ENCODE assay signal across 1 cellular context in the genomic region with DNA sequence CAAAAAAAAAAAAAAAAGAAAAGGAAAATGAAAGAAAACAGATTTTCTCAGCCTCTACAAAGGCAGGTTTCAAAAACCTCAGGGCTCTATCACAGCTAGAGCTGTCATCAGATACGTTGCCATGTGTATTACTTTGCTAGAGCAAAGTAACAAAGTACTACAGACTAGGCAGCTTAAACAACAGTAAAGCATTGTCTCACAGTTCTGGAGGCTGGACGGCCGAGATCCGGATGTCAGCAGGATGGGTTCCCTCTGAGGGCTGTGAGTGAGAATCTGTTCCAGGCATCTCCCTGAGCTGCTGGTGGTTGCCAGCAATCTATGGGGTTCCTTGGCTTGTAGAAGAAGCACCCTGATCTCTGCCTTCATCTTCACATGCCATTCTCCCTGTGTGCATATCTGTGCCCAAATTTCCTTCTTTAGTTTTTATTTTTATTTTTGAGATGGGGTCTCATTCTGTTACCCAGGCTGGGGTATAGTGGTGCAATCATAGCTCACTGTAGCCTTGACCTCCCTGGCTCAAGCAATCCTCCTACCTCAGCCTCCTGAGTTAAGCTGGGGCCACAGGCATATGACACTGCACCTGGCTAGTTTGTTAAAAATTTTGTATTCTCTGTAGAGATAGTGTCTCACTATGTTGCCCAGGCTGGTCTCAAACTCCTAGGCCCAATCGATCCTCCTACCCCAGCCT.
TF ChIP-seq lines count a peak whose summit lies in the region.

No MANE protein-coding gene starts in this region.

TF ChIP-seq in HepG2, 621 proteins besides CTCF, POLR2A, EP300 and RAD21 (continued from another document):
- TF ChIP-seq, protein P1, sequence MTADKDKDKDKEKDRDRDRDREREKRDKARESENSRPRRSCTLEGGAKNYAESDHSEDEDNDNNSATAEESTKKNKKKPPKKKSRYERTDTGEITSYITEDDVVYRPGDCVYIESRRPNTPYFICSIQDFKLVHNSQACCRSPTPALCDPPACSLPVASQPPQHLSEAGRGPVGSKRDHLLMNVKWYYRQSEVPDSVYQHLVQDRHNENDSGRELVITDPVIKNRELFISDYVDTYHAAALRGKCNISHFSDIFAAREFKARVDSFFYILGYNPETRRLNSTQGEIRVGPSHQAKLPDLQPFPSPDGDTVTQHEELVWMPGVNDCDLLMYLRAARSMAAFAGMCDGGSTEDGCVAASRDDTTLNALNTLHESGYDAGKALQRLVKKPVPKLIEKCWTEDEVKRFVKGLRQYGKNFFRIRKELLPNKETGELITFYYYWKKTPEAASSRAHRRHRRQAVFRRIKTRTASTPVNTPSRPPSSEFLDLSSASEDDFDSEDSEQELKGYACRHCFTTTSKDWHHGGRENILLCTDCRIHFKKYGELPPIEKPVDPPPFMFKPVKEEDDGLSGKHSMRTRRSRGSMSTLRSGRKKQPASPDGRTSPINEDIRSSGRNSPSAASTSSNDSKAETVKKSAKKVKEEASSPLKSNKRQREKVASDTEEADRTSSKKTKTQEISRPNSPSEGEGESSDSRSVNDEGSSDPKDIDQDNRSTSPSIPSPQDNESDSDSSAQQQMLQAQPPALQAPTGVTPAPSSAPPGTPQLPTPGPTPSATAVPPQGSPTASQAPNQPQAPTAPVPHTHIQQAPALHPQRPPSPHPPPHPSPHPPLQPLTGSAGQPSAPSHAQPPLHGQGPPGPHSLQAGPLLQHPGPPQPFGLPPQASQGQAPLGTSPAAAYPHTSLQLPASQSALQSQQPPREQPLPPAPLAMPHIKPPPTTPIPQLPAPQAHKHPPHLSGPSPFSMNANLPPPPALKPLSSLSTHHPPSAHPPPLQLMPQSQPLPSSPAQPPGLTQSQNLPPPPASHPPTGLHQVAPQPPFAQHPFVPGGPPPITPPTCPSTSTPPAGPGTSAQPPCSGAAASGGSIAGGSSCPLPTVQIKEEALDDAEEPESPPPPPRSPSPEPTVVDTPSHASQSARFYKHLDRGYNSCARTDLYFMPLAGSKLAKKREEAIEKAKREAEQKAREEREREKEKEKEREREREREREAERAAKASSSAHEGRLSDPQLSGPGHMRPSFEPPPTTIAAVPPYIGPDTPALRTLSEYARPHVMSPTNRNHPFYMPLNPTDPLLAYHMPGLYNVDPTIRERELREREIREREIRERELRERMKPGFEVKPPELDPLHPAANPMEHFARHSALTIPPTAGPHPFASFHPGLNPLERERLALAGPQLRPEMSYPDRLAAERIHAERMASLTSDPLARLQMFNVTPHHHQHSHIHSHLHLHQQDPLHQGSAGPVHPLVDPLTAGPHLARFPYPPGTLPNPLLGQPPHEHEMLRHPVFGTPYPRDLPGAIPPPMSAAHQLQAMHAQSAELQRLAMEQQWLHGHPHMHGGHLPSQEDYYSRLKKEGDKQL (CRISPR knock-in tag; IDR thresholded peaks at IDR 0.05; ENCODE audit: low read depth) = 0 out of 2 replicates have a peak, but pooled peaks have one; percentile 14
- TF ChIP-seq HNF4G (IDR thresholded peaks at IDR 0.05; ENCODE audit: borderline replicate concordance, low read depth, low read length) (0 out of 2 replicates have a peak, but pooled peaks have one; percentile 24), HNF4G (CRISPR knock-in tag; IDR thresholded peaks at IDR 0.05; ENCODE audit: borderline replicate concordance, low read depth) (no peak), KAT7 (CRISPR knock-in tag; IDR thresholded peaks at IDR 0.05; ENCODE audit: borderline replicate concordance) (peak; percentile 58; the same call in 1 of the 2 replicates), FOXJ3 (CRISPR knock-in tag; IDR thresholded peaks at IDR 0.05; ENCODE audit: borderline replicate concordance) (peak; percentile 61; the same call in 1 of the 2 replicates), ZNF264 (CRISPR knock-in tag; IDR thresholded peaks at IDR 0.05) (peak; percentile 14; the same call in 1 of the 2 replicates), PAF1 (CRISPR knock-in tag; IDR thresholded peaks at IDR 0.05) (no peak), MXD4 (CRISPR knock-in tag; IDR thresholded peaks at IDR 0.05) (0 out of 2 replicates have a peak, but pooled peaks have one; percentile 26), ZNF101 (CRISPR knock-in tag; IDR thresholded peaks at IDR 0.05; ENCODE audit: borderline replicate concordance, low read depth) (no peak), RCOR2 (CRISPR knock-in tag; IDR thresholded peaks at IDR 0.05) (peak; percentile 91), JARID2 (CRISPR knock-in tag; IDR thresholded peaks at IDR 0.05; ENCODE audit: insufficient replicate concordance) (no peak)
- TF ChIP-seq, protein P2, sequence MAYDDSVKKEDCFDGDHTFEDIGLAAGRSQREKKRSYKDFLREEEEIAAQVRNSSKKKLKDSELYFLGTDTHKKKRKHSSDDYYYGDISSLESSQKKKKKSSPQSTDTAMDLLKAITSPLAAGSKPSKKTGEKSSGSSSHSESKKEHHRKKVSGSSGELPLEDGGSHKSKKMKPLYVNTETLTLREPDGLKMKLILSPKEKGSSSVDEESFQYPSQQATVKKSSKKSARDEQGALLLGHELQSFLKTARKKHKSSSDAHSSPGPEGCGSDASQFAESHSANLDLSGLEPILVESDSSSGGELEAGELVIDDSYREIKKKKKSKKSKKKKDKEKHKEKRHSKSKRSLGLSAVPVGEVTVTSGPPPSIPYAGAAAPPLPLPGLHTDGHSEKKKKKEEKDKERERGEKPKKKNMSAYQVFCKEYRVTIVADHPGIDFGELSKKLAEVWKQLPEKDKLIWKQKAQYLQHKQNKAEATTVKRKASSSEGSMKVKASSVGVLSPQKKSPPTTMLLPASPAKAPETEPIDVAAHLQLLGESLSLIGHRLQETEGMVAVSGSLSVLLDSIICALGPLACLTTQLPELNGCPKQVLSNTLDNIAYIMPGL (CRISPR knock-in tag; IDR thresholded peaks at IDR 0.05; ENCODE audit: borderline replicate concordance in 1 of 2, low read depth in 1 of 2) = peak in 1 of 2 experiments; percentile 21; a peak in 1 of 4 replicates
- TF ChIP-seq, protein P3, sequence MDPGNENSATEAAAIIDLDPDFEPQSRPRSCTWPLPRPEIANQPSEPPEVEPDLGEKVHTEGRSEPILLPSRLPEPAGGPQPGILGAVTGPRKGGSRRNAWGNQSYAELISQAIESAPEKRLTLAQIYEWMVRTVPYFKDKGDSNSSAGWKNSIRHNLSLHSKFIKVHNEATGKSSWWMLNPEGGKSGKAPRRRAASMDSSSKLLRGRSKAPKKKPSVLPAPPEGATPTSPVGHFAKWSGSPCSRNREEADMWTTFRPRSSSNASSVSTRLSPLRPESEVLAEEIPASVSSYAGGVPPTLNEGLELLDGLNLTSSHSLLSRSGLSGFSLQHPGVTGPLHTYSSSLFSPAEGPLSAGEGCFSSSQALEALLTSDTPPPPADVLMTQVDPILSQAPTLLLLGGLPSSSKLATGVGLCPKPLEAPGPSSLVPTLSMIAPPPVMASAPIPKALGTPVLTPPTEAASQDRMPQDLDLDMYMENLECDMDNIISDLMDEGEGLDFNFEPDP (CRISPR knock-in tag; conservative IDR thresholded peaks at IDR 0.05) = no peak
